Comparison of ENCODE assay signal across 23 cellular contexts in the genomic region with DNA sequence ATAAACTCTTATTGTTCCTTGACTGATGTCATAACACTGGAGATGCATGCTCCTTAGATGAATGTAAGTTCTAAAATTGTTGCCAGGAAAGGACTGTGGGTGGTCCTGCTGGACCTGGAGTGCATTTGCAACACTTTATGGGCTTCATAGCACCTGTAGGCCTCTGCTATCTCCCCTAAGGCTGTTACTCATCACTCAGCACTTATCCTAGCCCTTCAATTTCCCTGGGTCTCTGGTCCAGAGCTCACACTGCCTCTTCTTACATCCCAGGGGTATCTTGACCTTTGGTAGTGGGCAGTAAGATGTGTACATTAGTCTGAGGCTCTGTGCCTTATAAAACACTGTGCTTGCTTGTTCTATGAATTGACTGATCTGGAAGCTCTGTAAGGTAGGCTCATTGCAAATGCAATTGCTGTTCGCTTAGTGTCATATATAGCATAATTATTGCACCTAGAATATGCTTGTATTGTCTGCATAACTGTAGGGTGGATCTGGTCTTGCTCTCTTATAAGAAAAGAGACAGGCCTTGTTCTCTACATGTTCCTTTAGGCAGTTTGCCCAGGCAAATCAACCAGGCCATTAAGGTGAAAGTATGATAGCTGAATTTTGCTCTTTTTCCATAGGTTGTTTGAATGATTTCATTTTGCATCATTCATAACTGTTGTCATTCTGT. TPM values are rescaled to one million over a fixed set of nuclear protein-coding genes. Genes with fewer than 3 reads are reported as not detected.
DNase-seq lines count a peak whose midpoint lies in the region; ATAC-seq and TF ChIP-seq lines count a peak whose summit lies in the region.
"Had no signal": no experiment of that assay in that cellular context is flagged by ENCODE, and none has a peak within 500 bp of the region (broad histone marks: within the 10 kb centered on the region; RNA-seq: fewer than 3 reads in every experiment).

No MANE protein-coding gene starts in this region.

- intact Hi-C loops in dorsolateral prefrontal cortex (cut with DNase I) (loop anchor here (2.0 to 5.0 kb wide), 3 partner anchors 30 to 37 kb away; partner anchors contain the start of gene SLCO3A1 (in 1 of the 2)), sciatic nerve (cut with DNase I) (no loop called here), Calu3 (cut with micrococcal nuclease; ENCODE audit: unreplicated experiment) (no loop called here)

- H3F3A ChIP-seq in SK-N-SH (replicated peaks; ENCODE audit: insufficient read depth) (no peaks in the 10 kb centered on the region), neural cell (ENCODE audit: insufficient read depth, low read length, poor library complexity, severe bottlenecking) (no peaks in the 10 kb centered on the region)

- H3K4me3 ChIP-seq in SK-N-SH (ENCODE audit: low read depth in 2 of 2, low read length in 1 of 2): no peak overlapping the region
- H3K4me3 ChIP-seq in RWPE2 (ENCODE audit: severe bottlenecking): no peak overlapping the region
- no peak overlapping the region for H3K4me3 ChIP-seq in dorsolateral prefrontal cortex
- H3K4me3 ChIP-seq in neural cell (ENCODE audit: low read length): no peak overlapping the region
- H3K4me3 ChIP-seq in endodermal cell (ENCODE audit: low read length): no peak overlapping the region
- H3K4me3 ChIP-seq: GM23248 had no signal

- DNase-seq in SK-N-SH (no peak), RWPE2 (ENCODE audit: low spot score) (no peak), dorsolateral prefrontal cortex (no peak), endodermal cell (no peak), sciatic nerve (ENCODE audit: low spot score) (no peak), Calu3 (no peak)
- DNase-seq: DMS 273 treated with DMSO at 0.1 percent for 48 hours, DND-41, GM23248, HCEC 1CT, IMR-90, NCI-H1092, NCI-H1436 treated with DMSO at 0.1 percent for 48 hours, NCI-H2029, NCI-H2171 treated with DMSO at 0.1 percent for 48 hours, NCI-H446, NCI-H748 treated with DMSO at 0.1 percent for 48 hours, SIG-M5 had no signal

- no peak overlapping the region for H3K27ac Mint-ChIP-seq in endodermal cell
- no peak overlapping the region for H3K27ac Mint-ChIP-seq in Calu3 (ENCODE audit: unreplicated experiment)

- no peak for TF ChIP-seq EP300 in SK-N-SH (IDR thresholded peaks at IDR 0.05; ENCODE audit: borderline replicate concordance in 1 of 2, low read depth in 1 of 2, low read length in 1 of 2)
- no peak for TF ChIP-seq EP300 in neural cell (conservative IDR thresholded peaks at IDR 0.05; ENCODE audit: poor library complexity, severe bottlenecking)

- H3K27me3 Mint-ChIP-seq in endodermal cell (ENCODE audit: insufficient read depth) (no peaks in the 10 kb centered on the region), Calu3 (ENCODE audit: unreplicated experiment) (no peaks in the 10 kb centered on the region)

- H3K27ac ChIP-seq in SK-N-SH (ENCODE audit: low read depth in 2 of 2, low read length in 1 of 2): no peak overlapping the region; a peak in 1 of 4 replicates
- H3K27ac ChIP-seq in RWPE2 (ENCODE audit: poor library complexity, severe bottlenecking): peak overlapping the region; percentile 62
- H3K27ac ChIP-seq in dorsolateral prefrontal cortex: peak overlapping the region in 57 of 59 donors; percentile 35 to 99 (median 93)
- H3K27ac ChIP-seq in neural cell (ENCODE audit: low read length): peak overlapping the region; percentile 24
- H3K27ac ChIP-seq in endodermal cell (ENCODE audit: low read depth, low read length): no peak overlapping the region
- H3K27ac ChIP-seq: 22Rv1, GM23248 had no signal

- H3K27me3 ChIP-seq in SK-N-SH (ENCODE audit: insufficient read depth) (no peaks in the 10 kb centered on the region), RWPE2 (ENCODE audit: insufficient read depth, poor library complexity, severe bottlenecking) (no peaks in the 10 kb centered on the region), dorsolateral prefrontal cortex (no peaks in the 10 kb centered on the region), neural cell (ENCODE audit: insufficient read depth, low read depth, low read length) (no peaks in the 10 kb centered on the region), endodermal cell (ENCODE audit: control insufficient read depth, insufficient read depth, low read length, poor library complexity, severe bottlenecking) (no peaks in the 10 kb centered on the region)

- no TSS peak for BruUV-seq in Calu3 (replicated peaks; lab: Mats Ljungman, UMichigan)

- H3K4me2 ChIP-seq in SK-N-SH (no peak overlapping the region), neural cell (ENCODE audit: low read length) (peak overlapping the region; percentile 10)

- H3K9ac ChIP-seq in SK-N-SH (no peak overlapping the region), neural cell (ENCODE audit: low read length) (no peak overlapping the region), endodermal cell (ENCODE audit: extremely low read depth, low read length, poor library complexity, severe bottlenecking) (no peak overlapping the region)
- H3K9ac ChIP-seq: GM23248 had no signal

- CTCF ChIA-PET in SK-N-SH (lab: Yijun Ruan, JAX): interaction anchor here (1.4 kb wide), 1 partner anchor 189 kb away, joined by 5 read pairs; no protein-coding TSS in a partner anchor
- CTCF ChIA-PET in Calu3 (lab: Charles Lee): interaction anchor here (1.3 kb wide), 1 partner anchor 52 kb away, joined by 4 read pairs; no protein-coding TSS in a partner anchor

- TF ChIP-seq CTCF in SK-N-SH (IDR thresholded peaks at IDR 0.05) (no peak), RWPE2 (IDR thresholded peaks at IDR 0.05; ENCODE audit: poor library complexity, severe bottlenecking) (no peak), dorsolateral prefrontal cortex (IDR thresholded peaks at IDR 0.05 in 54 of 56, conservative IDR thresholded peaks at IDR 0.05 in 2 of 56; ENCODE audit: low read depth in 1 of 56, partially characterized antibody in 56 of 56) (no peak), neural cell (IDR thresholded peaks at IDR 0.05; ENCODE audit: poor library complexity, severe bottlenecking) (no peak), endodermal cell (conservative IDR thresholded peaks at IDR 0.05) (no peak), Calu3 (IDR thresholded peaks at IDR 0.05; ENCODE audit: unreplicated experiment) (no peak)

- H4K20me1 ChIP-seq in SK-N-SH (ENCODE audit: insufficient read depth) (no peaks in the 10 kb centered on the region), neural cell (ENCODE audit: insufficient read depth) (no peaks in the 10 kb centered on the region)

- peaks cover 21% of the 10 kb centered on the region; the same call in 1 of the 2 replicates for H3K79me2 ChIP-seq in SK-N-SH (ENCODE audit: insufficient read depth)
- peaks cover 27% of the 10 kb centered on the region for H3K79me2 ChIP-seq in neural cell (replicated peaks; ENCODE audit: insufficient read depth, low read length)

- H2AFZ ChIP-seq in SK-N-SH (ENCODE audit: low read depth) (no peak overlapping the region), neural cell (ENCODE audit: low read depth, low read length) (no peak overlapping the region)
- H2AFZ ChIP-seq: GM23248 had no signal

- WGBS in SK-N-SH (ENCODE audit: low lambda C conversion rate): 92% methylated on average over 1 of the region's 1 CpG
- WGBS in endodermal cell (ENCODE audit: insufficient coverage in 1 of 2, insufficient read length in 1 of 2), 2 experiments: 100% methylated on average over 1 of the region's 1 CpG; no CpG with 5 or more reads in 1 of the 2 experiments

- H3K36me3 Mint-ChIP-seq in endodermal cell (ENCODE audit: low read depth) (no peaks in the 10 kb centered on the region), Calu3 (ENCODE audit: insufficient read depth, unreplicated experiment) (peaks cover 8% of the 10 kb centered on the region)

- peaks cover 11% of the 10 kb centered on the region for H3K4me1 Mint-ChIP-seq in endodermal cell
- H3K4me1 Mint-ChIP-seq in Calu3 (ENCODE audit: low read depth, unreplicated experiment): peaks cover 60% of the 10 kb centered on the region

- ATAC-seq in SK-N-SH treated with all-trans-retinoic acid at 6 μM for 48 hours (peak; percentile 38; the same call in 2 of the 3 replicates), RWPE2 (ENCODE audit: low read depth) (no peak), sciatic nerve (no peak)

- H3K4me1 ChIP-seq in SK-N-SH (ENCODE audit: control insufficient read depth in 1 of 2, insufficient read depth in 2 of 2, low read depth in 1 of 2, low read length in 1 of 2) (peaks cover 12 to 20% of the 10 kb centered on the region in 2 experiments), RWPE2 (ENCODE audit: insufficient read depth, poor library complexity, severe bottlenecking) (peaks cover 16% of the 10 kb centered on the region), endodermal cell (ENCODE audit: control insufficient read depth, insufficient read depth, low read length) (no peaks in the 10 kb centered on the region)

- H3K9me3 Mint-ChIP-seq in endodermal cell: no peaks in the 10 kb centered on the region
- no peaks in the 10 kb centered on the region for H3K9me3 Mint-ChIP-seq in Calu3 (ENCODE audit: low read depth, unreplicated experiment)

- H3K9me3 ChIP-seq in SK-N-SH (no peaks in the 10 kb centered on the region), RWPE2 (ENCODE audit: severe bottlenecking) (no peaks in the 10 kb centered on the region), neural cell (ENCODE audit: low read length) (no peaks in the 10 kb centered on the region), endodermal cell (ENCODE audit: control insufficient read depth, low read length) (no peaks in the 10 kb centered on the region)

- H3K9me2 ChIP-seq in SK-N-SH (no peaks in the 10 kb centered on the region), neural cell (ENCODE audit: insufficient read depth, low read length) (no peaks in the 10 kb centered on the region)

- POLR2A ChIA-PET in SK-N-SH (lab: Yijun Ruan, JAX): no interaction called here

- no peaks in the 10 kb centered on the region for H3K36me3 ChIP-seq in SK-N-SH (replicated peaks in 1 of 2; ENCODE audit: control insufficient read depth in 1 of 2, insufficient read depth in 2 of 2, low read length in 1 of 2)
- H3K36me3 ChIP-seq in RWPE2 (ENCODE audit: low read depth): no peaks in the 10 kb centered on the region
- peaks cover 3% of the 10 kb centered on the region for H3K36me3 ChIP-seq in neural cell (ENCODE audit: insufficient read depth, low read length)
- H3K36me3 ChIP-seq in endodermal cell (ENCODE audit: control insufficient read depth, insufficient read depth, low read length): no peaks in the 10 kb centered on the region

- no peak overlapping the region for H3K4me3 Mint-ChIP-seq in endodermal cell
- H3K4me3 Mint-ChIP-seq in Calu3 (ENCODE audit: low read depth, unreplicated experiment): no peak overlapping the region
- H3K4me3 Mint-ChIP-seq: CD14-positive monocyte had no signal

- no peak for TF ChIP-seq RAD21 in SK-N-SH (IDR thresholded peaks at IDR 0.05; ENCODE audit: low read length)
- TF ChIP-seq RAD21 in neural cell (conservative IDR thresholded peaks at IDR 0.05): no peak

RNA-seq across cellular contexts. Expression of gene SLCO3A1, which starts 35.8 kb away (rescaled TPM):
- polyA plus RNA-seq in SK-N-SH (2012; rRNA removed) (12.1 and 19.7 TPM in 2 replicates), neural cell (14.2 and 24.5 TPM in 2 replicates)
- polyA plus RNA-seq in SK-N-SH (2012; cell fraction: cytosol; rRNA removed): 7.2 and 12.6 TPM in 2 replicates
- polyA plus RNA-seq in SK-N-SH (2012; cell fraction: nucleus; rRNA removed): 15.6 and 18.2 TPM in 2 replicates
- total RNA-seq in dorsolateral prefrontal cortex (100 to 1,000 TPM in 13 of 120 experiments, 10 to 100 TPM in 107; 36.6 to 170 (median 68.2) TPM), endodermal cell (10 to 100 TPM in 1 of 2 donors, 1 to 10 TPM in 1; 7.2 to 11.4 TPM), sciatic nerve (36.4 TPM), Calu3 (2022) (65.9 and 79.0 TPM in 2 replicates)
- 39.0 and 46.7 TPM in 2 replicates for polyA minus RNA-seq in neural cell
- 14.2 TPM for polyA plus RNA-seq in endodermal cell (2013, experiment 1 of 2)
- polyA plus RNA-seq in endodermal cell (2013, experiment 2 of 2): 15.4 TPM
- total RNA-seq: G401 had no signal

Comparison
In these comparisons a context has a peak if more than half of its experiments do, and no peak if none do; other contexts are left out.
1. H3K27ac ChIP-seq: peak in RWPE2 (single experiment), dorsolateral prefrontal cortex (57 of 59) and neural cell (single experiment); none in SK-N-SH (0 of 2) and endodermal cell (single experiment).
2. intact Hi-C loops: an anchor here in dorsolateral prefrontal cortex (2.0 to 5.0 kb wide); none called in sciatic nerve and Calu3.